In genomic region chr9:959914-960313, GRCh38 we compare ENCODE assay signal across 24 cellular contexts. TPM values are rescaled to one million over a fixed set of nuclear protein-coding genes. Genes with fewer than 3 reads are reported as not detected.
A peak's percentile ranks its signal among the peaks of the same experiment; 100 is the strongest.
DNase-seq lines count a peak whose midpoint lies in the region; FAIRE-seq and TF ChIP-seq lines count a peak whose summit lies in the region.
"Had no signal": no experiment of that assay in that cellular context is flagged by ENCODE, and none has a peak within 500 bp of the region (broad histone marks: within the 10 kb centered on the region; RNA-seq: fewer than 3 reads in every experiment).

No MANE protein-coding gene starts in this region.

- peak; percentile 66 for FAIRE-seq in bronchial epithelial cell (lab: Jason Lieb, UNC)
- FAIRE-seq: GM12891, HepG2, K562 had no signal

- BruUV-seq in OCI-LY7 (replicated peaks; lab: Mats Ljungman, UMichigan): no TSS peak

- H3K4me1 ChIP-seq in thyroid gland (peaks cover 16 to 27% of the 10 kb centered on the region in 2 donors), OCI-LY7 (ENCODE audit: insufficient read depth, low read length, poor library complexity, severe bottlenecking) (no peaks in the 10 kb centered on the region)
- H3K4me1 ChIP-seq: BE2C, HAP-1 had no signal

- H3K9me3 ChIP-seq in thyroid gland (no peaks in the 10 kb centered on the region), OCI-LY7 (ENCODE audit: low read length) (no peaks in the 10 kb centered on the region)
- H3K9me3 ChIP-seq: BE2C, HAP-1 had no signal

- no peaks in the 10 kb centered on the region for H4K20me1 ChIP-seq in OCI-LY7 (ENCODE audit: insufficient read depth, low read length)

- TF ChIP-seq CTCF in LNCaP clone FGC (IDR thresholded peaks at IDR 0.05; ENCODE audit: control insufficient read depth, extremely low read depth, insufficient read depth) (no peak), bronchial epithelial cell (IDR thresholded peaks at IDR 0.05; ENCODE audit: insufficient read depth, low read length, severe bottlenecking) (no peak), thyroid gland (IDR thresholded peaks at IDR 0.05) (no peak), OCI-LY7 (conservative IDR thresholded peaks at IDR 0.05; ENCODE audit: low read length) (no peak)

- no peaks in the 10 kb centered on the region for H3K9me2 ChIP-seq in OCI-LY7 (ENCODE audit: insufficient read depth, low read length)

- no peaks in the 10 kb centered on the region for H3K27me3 ChIP-seq in bronchial epithelial cell (ENCODE audit: control insufficient read depth, insufficient read depth, low read length)
- no peaks in the 10 kb centered on the region for H3K27me3 ChIP-seq in thyroid gland
- H3K27me3 ChIP-seq: BE2C had no signal

- no peak for TF ChIP-seq POLR2A in thyroid gland (IDR thresholded peaks at IDR 0.05)

- H3K4me2 ChIP-seq in OCI-LY7 (ENCODE audit: low read length): no peak overlapping the region
- H3K4me2 ChIP-seq: GM23338, PC-9 had no signal

- H3K79me2 ChIP-seq in OCI-LY7 (ENCODE audit: insufficient read depth, low read depth, low read length): no peaks in the 10 kb centered on the region

- H2AFZ ChIP-seq in OCI-LY7 (ENCODE audit: low read length): no peak overlapping the region
- H2AFZ ChIP-seq: GM23338, PC-9 had no signal

- intact Hi-C loops in thyroid gland (cut with DNase I): no loop called here
- intact Hi-C loops in OCI-LY7 (cut with micrococcal nuclease; ENCODE audit: unreplicated experiment): no loop called here

- 41 to 43% methylated on average over 4 of the region's 4 CpGs for WGBS in thyroid gland, 2 donors

- H3K4me3 ChIP-seq in LNCaP clone FGC (ENCODE audit: low read depth, low read length) (no peak overlapping the region), bronchial epithelial cell (ENCODE audit: low read depth, low read length) (no peak overlapping the region), thyroid gland (replicated peaks in 1 of 3) (no peak overlapping the region), OCI-LY7 (ENCODE audit: low read depth, low read length, poor library complexity, severe bottlenecking) (no peak overlapping the region)
- H3K4me3 ChIP-seq: GM23338, HAP-1, K562, PC-9, SK-N-MC had no signal

- DNase-seq in LNCaP clone FGC (ENCODE audit: low read depth): peak; percentile 34
- peak; percentile 79 for DNase-seq in NCI-H2196 (lab: John Stamatoyannopoulos, UW; ENCODE audit: unreplicated experiment)
- DNase-seq in bronchial epithelial cell (ENCODE audit: low read depth): peak; percentile 74
- DNase-seq in thyroid gland: peak; percentile 60
- DNase-seq in stimulated activated CD4-positive, alpha-beta T cell treated with anti-CD3 and anti-CD28 coated beads, Interleukin-4, amount 100 ng/mL, for 4 hours: no peak
- no peak for DNase-seq in OCI-LY7 (ENCODE audit: low spot score)
- no peak for DNase-seq in NCI-H2171 (lab: John Stamatoyannopoulos, UW)
- DNase-seq: BE2C, COR-L47, DND-41, NCI-H1694 treated with DMSO at 0.1 percent for 48 hours, NCI-H524 treated with DMSO at 0.1 percent for 48 hours, PC-9, RPMI8226, SHP77, SW 1271 had no signal

- CTCF ChIA-PET in OCI-LY7 (lab: Charles Lee; ENCODE audit: unreplicated experiment): no interaction called here

- H3K36me3 ChIP-seq in bronchial epithelial cell (ENCODE audit: control insufficient read depth, insufficient read depth, low read length) (no peaks in the 10 kb centered on the region), thyroid gland (no peaks in the 10 kb centered on the region), OCI-LY7 (ENCODE audit: insufficient read depth, low read length) (no peaks in the 10 kb centered on the region)
- H3K36me3 ChIP-seq: BE2C, HAP-1 had no signal

- H3K27ac ChIP-seq in thyroid gland: peak overlapping the region in 1 of 3 donors; percentile 12
- H3K27ac ChIP-seq in OCI-LY7 (ENCODE audit: low read depth, low read length, poor library complexity, severe bottlenecking): no peak overlapping the region
- H3K27ac ChIP-seq: PC-9, SK-N-MC had no signal

- POLR2A ChIA-PET in OCI-LY7 (lab: Charles Lee): no interaction called here

RNA-seq across cellular contexts. Expression of gene DMRT3, which starts 16.5 kb away (rescaled TPM):
- total RNA-seq in bronchial epithelial cell (not detected in 2 replicates), thyroid gland (10 to 100 TPM in 1 of 4 donors, 1 to 10 TPM in 3; 2.5 to 26.1 (median 7.3) TPM), OCI-LY7 (2022) (not detected in 2 replicates)
- not detected in 2 replicates for total RNA-seq in OCI-LY7 (2014; rRNA removed; shearing (Covaris generic))
- total RNA-seq: A673, GM23338, HepG2, K562, LHCN-M2, PC-9 had no signal

Comparison
In these comparisons a context has a peak if more than half of its experiments do, and no peak if none do; other contexts are left out.
1. DNase-seq: peak in LNCaP clone FGC (single experiment), NCI-H2196 (single experiment), bronchial epithelial cell (single experiment) and thyroid gland (2 of 2); none in stimulated activated CD4-positive, alpha-beta T cell treated with anti-CD3 and anti-CD28 coated beads, Interleukin-4, amount 100 ng/mL, for 4 hours (0 of 2), OCI-LY7 (single experiment) and NCI-H2171 (single experiment).